ENCODE assay signal across 1 cellular context in the genomic region with DNA sequence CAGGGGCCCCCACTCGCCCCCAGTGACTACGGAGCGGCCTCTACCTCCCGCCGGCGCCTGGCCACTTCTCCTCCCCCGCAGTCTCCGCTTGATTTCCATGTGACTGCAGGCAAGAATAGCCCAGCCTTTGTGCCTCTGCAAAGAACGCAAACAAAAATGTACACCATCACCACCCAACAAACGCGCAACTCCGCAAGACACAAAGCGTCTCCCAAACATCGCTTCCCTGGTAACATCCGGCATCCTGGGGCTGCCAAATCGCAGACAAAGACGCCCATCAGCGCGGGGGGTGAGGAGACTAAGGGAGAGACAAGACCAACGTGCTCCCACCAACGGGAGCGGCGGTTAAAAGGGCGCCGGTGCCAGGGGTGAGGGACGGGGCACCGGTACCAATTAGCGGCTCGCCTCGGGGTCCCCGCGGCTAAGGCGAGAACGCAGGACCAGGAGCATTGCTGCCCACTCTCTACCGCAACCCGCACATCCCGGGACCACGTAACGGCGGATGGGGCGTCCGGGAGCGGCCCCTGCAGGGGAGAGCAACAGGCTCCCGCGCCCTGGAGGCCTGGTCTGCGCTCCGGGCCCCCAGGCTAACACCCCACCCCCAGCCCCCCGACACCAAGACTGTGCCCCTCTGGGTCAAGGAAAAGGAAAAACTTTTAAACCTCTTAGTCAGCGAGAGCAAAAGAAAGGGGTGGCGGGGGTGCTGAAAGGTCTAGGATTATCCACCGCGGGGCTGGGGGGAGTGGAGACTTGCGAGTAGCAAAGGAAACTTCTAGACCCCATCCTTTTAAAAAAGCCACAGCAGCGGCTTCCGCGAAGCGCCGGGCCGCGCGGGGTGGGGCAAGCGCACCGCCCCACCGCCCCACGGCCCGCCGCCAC.
TF ChIP-seq lines count a peak whose summit lies in the region.

No MANE protein-coding gene starts in this region.

TF ChIP-seq in HepG2, 621 proteins besides CTCF, POLR2A, EP300 and RAD21 (continued from another document and continues in another):
- TF ChIP-seq, protein P1, sequence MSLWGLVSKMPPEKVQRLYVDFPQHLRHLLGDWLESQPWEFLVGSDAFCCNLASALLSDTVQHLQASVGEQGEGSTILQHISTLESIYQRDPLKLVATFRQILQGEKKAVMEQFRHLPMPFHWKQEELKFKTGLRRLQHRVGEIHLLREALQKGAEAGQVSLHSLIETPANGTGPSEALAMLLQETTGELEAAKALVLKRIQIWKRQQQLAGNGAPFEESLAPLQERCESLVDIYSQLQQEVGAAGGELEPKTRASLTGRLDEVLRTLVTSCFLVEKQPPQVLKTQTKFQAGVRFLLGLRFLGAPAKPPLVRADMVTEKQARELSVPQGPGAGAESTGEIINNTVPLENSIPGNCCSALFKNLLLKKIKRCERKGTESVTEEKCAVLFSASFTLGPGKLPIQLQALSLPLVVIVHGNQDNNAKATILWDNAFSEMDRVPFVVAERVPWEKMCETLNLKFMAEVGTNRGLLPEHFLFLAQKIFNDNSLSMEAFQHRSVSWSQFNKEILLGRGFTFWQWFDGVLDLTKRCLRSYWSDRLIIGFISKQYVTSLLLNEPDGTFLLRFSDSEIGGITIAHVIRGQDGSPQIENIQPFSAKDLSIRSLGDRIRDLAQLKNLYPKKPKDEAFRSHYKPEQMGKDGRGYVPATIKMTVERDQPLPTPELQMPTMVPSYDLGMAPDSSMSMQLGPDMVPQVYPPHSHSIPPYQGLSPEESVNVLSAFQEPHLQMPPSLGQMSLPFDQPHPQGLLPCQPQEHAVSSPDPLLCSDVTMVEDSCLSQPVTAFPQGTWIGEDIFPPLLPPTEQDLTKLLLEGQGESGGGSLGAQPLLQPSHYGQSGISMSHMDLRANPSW (CRISPR knock-in tag; IDR thresholded peaks at IDR 0.05; ENCODE audit: borderline replicate concordance), result no peak
- no peak for TF ChIP-seq ATM (IDR thresholded peaks at IDR 0.05; ENCODE audit: borderline replicate concordance)
- TF ChIP-seq SALL1 (CRISPR knock-in tag; IDR thresholded peaks at IDR 0.05), result peak; percentile 35; the same call in 1 of the 2 replicates
- TF ChIP-seq MTA1 (CRISPR knock-in tag; IDR thresholded peaks at IDR 0.05; ENCODE audit: borderline replicate concordance), result peak; percentile 53; the same call in 1 of the 2 replicates
- peak; percentile 29; the same call in 1 of the 2 replicates for TF ChIP-seq MXD1 (CRISPR knock-in tag; IDR thresholded peaks at IDR 0.05)
- TF ChIP-seq, protein P2, sequence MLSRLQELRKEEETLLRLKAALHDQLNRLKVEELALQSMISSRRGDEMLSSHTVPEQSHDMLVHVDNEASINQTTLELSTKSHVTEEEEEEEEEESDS (CRISPR knock-in tag; IDR thresholded peaks at IDR 0.05; ENCODE audit: borderline replicate concordance), result 0 out of 2 replicates have a peak, but pooled peaks have one; percentile 41
- no peak for TF ChIP-seq HES4 (CRISPR knock-in tag; IDR thresholded peaks at IDR 0.05; ENCODE audit: borderline replicate concordance)
- TF ChIP-seq SMYD3 (CRISPR knock-in tag; IDR thresholded peaks at IDR 0.05), result 0 out of 2 replicates have a peak, but pooled peaks have one; percentile 71
- TF ChIP-seq, protein P3, sequence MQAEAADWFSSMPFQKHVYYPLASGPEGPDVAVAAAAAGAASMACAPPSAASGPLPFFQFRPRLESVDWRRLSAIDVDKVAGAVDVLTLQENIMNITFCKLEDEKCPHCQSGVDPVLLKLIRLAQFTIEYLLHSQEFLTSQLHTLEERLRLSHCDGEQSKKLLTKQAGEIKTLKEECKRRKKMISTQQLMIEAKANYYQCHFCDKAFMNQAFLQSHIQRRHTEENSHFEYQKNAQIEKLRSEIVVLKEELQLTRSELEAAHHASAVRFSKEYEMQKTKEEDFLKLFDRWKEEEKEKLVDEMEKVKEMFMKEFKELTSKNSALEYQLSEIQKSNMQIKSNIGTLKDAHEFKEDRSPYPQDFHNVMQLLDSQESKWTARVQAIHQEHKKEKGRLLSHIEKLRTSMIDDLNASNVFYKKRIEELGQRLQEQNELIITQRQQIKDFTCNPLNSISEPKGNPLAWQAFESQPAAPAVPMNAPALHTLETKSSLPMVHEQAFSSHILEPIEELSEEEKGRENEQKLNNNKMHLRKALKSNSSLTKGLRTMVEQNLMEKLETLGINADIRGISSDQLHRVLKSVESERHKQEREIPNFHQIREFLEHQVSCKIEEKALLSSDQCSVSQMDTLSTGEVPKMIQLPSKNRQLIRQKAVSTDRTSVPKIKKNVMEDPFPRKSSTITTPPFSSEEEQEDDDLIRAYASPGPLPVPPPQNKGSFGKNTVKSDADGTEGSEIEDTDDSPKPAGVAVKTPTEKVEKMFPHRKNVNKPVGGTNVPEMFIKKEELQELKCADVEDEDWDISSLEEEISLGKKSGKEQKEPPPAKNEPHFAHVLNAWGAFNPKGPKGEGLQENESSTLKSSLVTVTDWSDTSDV (CRISPR knock-in tag; IDR thresholded peaks at IDR 0.05), result no peak
- 0 out of 2 replicates have a peak, but pooled peaks have one; percentile 6 for TF ChIP-seq ZNF674 (CRISPR knock-in tag; IDR thresholded peaks at IDR 0.05; ENCODE audit: low read depth)
- TF ChIP-seq ZFP41 (CRISPR knock-in tag; IDR thresholded peaks at IDR 0.05; ENCODE audit: borderline replicate concordance), result no peak
- TF ChIP-seq, protein P4, sequence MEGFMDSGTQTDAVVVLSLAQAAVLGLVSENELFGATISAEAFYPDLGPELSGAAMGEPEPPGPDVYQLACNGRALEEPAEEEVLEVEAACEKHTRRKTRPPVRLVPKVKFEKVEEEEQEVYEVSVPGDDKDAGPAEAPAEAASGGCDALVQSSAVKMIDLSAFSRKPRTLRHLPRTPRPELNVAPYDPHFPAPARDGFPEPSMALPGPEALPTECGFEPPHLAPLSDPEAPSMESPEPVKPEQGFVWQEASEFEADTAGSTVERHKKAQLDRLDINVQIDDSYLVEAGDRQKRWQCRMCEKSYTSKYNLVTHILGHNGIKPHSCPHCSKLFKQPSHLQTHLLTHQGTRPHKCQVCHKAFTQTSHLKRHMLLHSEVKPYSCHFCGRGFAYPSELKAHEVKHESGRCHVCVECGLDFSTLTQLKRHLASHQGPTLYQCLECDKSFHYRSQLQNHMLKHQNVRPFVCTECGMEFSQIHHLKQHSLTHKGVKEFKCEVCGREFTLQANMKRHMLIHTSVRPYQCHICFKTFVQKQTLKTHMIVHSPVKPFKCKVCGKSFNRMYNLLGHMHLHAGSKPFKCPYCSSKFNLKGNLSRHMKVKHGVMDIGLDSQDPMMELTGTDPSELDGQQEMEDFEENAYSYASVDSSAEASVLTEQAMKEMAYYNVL (CRISPR knock-in tag; IDR thresholded peaks at IDR 0.05; ENCODE audit: borderline replicate concordance), result no peak
- no peak for TF ChIP-seq RARG (CRISPR knock-in tag; IDR thresholded peaks at IDR 0.05; ENCODE audit: low read depth)
- TF ChIP-seq ZSCAN25 (CRISPR knock-in tag; IDR thresholded peaks at IDR 0.05), result no peak
- peak; percentile 89 for TF ChIP-seq ZNF263 (CRISPR knock-in tag; IDR thresholded peaks at IDR 0.05)
- peak; percentile 36; the same call in 1 of the 2 replicates for TF ChIP-seq ATF7-NPFF (CRISPR knock-in tag; IDR thresholded peaks at IDR 0.05; ENCODE audit: low read depth)
- TF ChIP-seq IRX3 (CRISPR knock-in tag; IDR thresholded peaks at IDR 0.05; ENCODE audit: borderline replicate concordance, low read depth), result no peak
- peak; percentile 74; the same call in 1 of the 2 replicates for TF ChIP-seq MYPOP (CRISPR knock-in tag; IDR thresholded peaks at IDR 0.05)
- TF ChIP-seq ETV6 (CRISPR knock-in tag; conservative IDR thresholded peaks at IDR 0.05), result no peak
- 0 out of 2 replicates have a peak, but pooled peaks have one; percentile 36 for TF ChIP-seq DNMT3B (CRISPR knock-in tag; conservative IDR thresholded peaks at IDR 0.05)
- TF ChIP-seq ZNF138 (CRISPR knock-in tag; IDR thresholded peaks at IDR 0.05; ENCODE audit: low read depth), result 0 out of 2 replicates have a peak, but pooled peaks have one; percentile 52
- TF ChIP-seq TFDP1 (CRISPR knock-in tag; IDR thresholded peaks at IDR 0.05; ENCODE audit: borderline replicate concordance), result 0 out of 2 replicates have a peak, but pooled peaks have one; percentile 5
- 0 out of 2 replicates have a peak, but pooled peaks have one; percentile 19 for TF ChIP-seq ZNF616 (CRISPR knock-in tag; IDR thresholded peaks at IDR 0.05; ENCODE audit: low read depth)
- peak; percentile 33; the same call in 1 of the 2 replicates for TF ChIP-seq KMT2B (CRISPR knock-in tag; IDR thresholded peaks at IDR 0.05)
- TF ChIP-seq NKX3-1 (CRISPR knock-in tag; IDR thresholded peaks at IDR 0.05), result no peak
- peak; percentile 47 for TF ChIP-seq ZFX (CRISPR knock-in tag; IDR thresholded peaks at IDR 0.05; ENCODE audit: low read depth)
- no peak for TF ChIP-seq ZNF430 (CRISPR knock-in tag; IDR thresholded peaks at IDR 0.05)
- no peak for TF ChIP-seq NFE2 (CRISPR knock-in tag; IDR thresholded peaks at IDR 0.05)
- TF ChIP-seq ZNF773 (CRISPR knock-in tag; IDR thresholded peaks at IDR 0.05; ENCODE audit: borderline replicate concordance), result no peak
- peak; percentile 78 for TF ChIP-seq ZNF687 (CRISPR knock-in tag; IDR thresholded peaks at IDR 0.05)
- peak; percentile 83 for TF ChIP-seq HNRNPK (IDR thresholded peaks at IDR 0.05; ENCODE audit: low read depth, low read length, poor library complexity, severe bottlenecking)
- TF ChIP-seq, protein P5, sequence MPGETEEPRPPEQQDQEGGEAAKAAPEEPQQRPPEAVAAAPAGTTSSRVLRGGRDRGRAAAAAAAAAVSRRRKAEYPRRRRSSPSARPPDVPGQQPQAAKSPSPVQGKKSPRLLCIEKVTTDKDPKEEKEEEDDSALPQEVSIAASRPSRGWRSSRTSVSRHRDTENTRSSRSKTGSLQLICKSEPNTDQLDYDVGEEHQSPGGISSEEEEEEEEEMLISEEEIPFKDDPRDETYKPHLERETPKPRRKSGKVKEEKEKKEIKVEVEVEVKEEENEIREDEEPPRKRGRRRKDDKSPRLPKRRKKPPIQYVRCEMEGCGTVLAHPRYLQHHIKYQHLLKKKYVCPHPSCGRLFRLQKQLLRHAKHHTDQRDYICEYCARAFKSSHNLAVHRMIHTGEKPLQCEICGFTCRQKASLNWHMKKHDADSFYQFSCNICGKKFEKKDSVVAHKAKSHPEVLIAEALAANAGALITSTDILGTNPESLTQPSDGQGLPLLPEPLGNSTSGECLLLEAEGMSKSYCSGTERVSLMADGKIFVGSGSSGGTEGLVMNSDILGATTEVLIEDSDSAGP (CRISPR knock-in tag; IDR thresholded peaks at IDR 0.05; ENCODE audit: borderline replicate concordance), result no peak; the same call in 1 of the 2 replicates
- peak; percentile 24 for TF ChIP-seq ASH2L (IDR thresholded peaks at IDR 0.05; ENCODE audit: insufficient read length, low read depth, low read length)
- TF ChIP-seq ZNF180 (CRISPR knock-in tag; IDR thresholded peaks at IDR 0.05; ENCODE audit: borderline replicate concordance, low read depth), result no peak
- peak; percentile 40 for TF ChIP-seq AGO2 (optimal IDR thresholded peaks at IDR 0.05; ENCODE audit: low read depth, low read length)
- TF ChIP-seq GABPB1 (CRISPR knock-in tag; IDR thresholded peaks at IDR 0.05), result peak; percentile 52; the same call in 1 of the 2 replicates
- TF ChIP-seq FOSL2 (CRISPR knock-in tag; IDR thresholded peaks at IDR 0.05), result no peak
- no peak for TF ChIP-seq BRF2 (CRISPR knock-in tag; IDR thresholded peaks at IDR 0.05)
- TF ChIP-seq KDM5B (CRISPR knock-in tag; IDR thresholded peaks at IDR 0.05; ENCODE audit: borderline replicate concordance), result peak; percentile 59; the same call in 1 of the 2 replicates
